In genomic region chr21:41137401-41137800, GRCh38 we compare ENCODE assay signal across 32 cellular contexts.
"Had no signal": no experiment of that assay in that cellular context is flagged by ENCODE, and none has a peak within 500 bp of the region (broad histone marks: within the 10 kb centered on the region; RNA-seq: fewer than 3 reads in every experiment).

No MANE protein-coding gene starts in this region.

- H3K36me3 Mint-ChIP-seq: mesothelial cell of epicardium; naive B cell; natural killer cell; stimulated activated naive B cell treated with anti-CD40 and anti-IgM and Interleukin-4, amounts not matched to agents 10 μg/mL and 1 μg/mL and 100 μg/mL, for 72 hours had no signal

- DNase-seq: heart right ventricle; islet precursor cell; kidney glomerular epithelial cell; left cardiac atrium; left ventricle myocardium superior; lower lobe of right lung; mammary epithelial cell; mesenchymal stem cell; naive B cell; natural killer cell; nephron progenitor cell; nucleus accumbens; right lobe of liver; stimulated activated CD4-positive, alpha-beta T cell treated with anti-CD3 and anti-CD28 coated beads, Interleukin-1b, Interleukin-23, amount 100 ng/mL, for 48 hours; stimulated activated CD4-positive, alpha-beta T cell treated with anti-CD3 and anti-CD28 coated beads, Interleukin-2, amount 100 ng/mL, for 48 hours; stimulated activated CD4-positive, alpha-beta T cell treated with anti-CD3 and anti-CD28 coated beads, Interleukin-4, amount 100 ng/mL, for 4 hours; stimulated activated CD8-positive, alpha-beta memory T cell treated with anti-CD3 and anti-CD28 coated beads, Interleukin-4, amount 100 ng/mL, for 48 hours; stimulated activated naive B cell treated with anti-CD40 and anti-IgM and Interleukin-4, amounts not matched to agents 10 μg/mL and 1 μg/mL and 100 μg/mL, for 72 hours; stimulated activated naive CD8-positive, alpha-beta T cell treated with anti-CD3 and anti-CD28 coated beads, Interleukin-15, Interleukin-2, amounts not matched to agents 100 U/mL and 50 U/mL, for 24 hours; stomach; testis; thyroid gland; transverse colon; upper lobe of left lung had no signal

- H3K27ac ChIP-seq: heart right ventricle, hepatocyte, lower lobe of right lung, parathyroid adenoma, right atrium auricular region, right lobe of liver, stomach, testis, thyroid gland, transverse colon, upper lobe of left lung, vagina had no signal

- H3K27ac Mint-ChIP-seq: mesothelial cell of epicardium; natural killer cell; nephron progenitor cell; progenitor cell of endocrine pancreas; stimulated activated naive B cell treated with anti-CD40 and anti-IgM and Interleukin-4, amounts not matched to agents 10 μg/mL and 1 μg/mL and 100 μg/mL, for 72 hours had no signal

- H3K4me1 Mint-ChIP-seq: naive B cell, natural killer cell, nephron progenitor cell had no signal

- H3K4me3 ChIP-seq: heart right ventricle, hepatocyte, lower lobe of right lung, right atrium auricular region, right lobe of liver, smooth muscle cell, stomach, testis, thyroid gland, transverse colon, upper lobe of left lung, vagina had no signal

- H3K36me3 ChIP-seq: heart right ventricle, lower lobe of right lung, right atrium auricular region, right lobe of liver, stomach, thyroid gland, transverse colon, upper lobe of left lung, vagina had no signal

- H3K9me3 Mint-ChIP-seq: mesothelial cell of epicardium; naive B cell; natural killer cell; nephron progenitor cell; stimulated activated naive B cell treated with anti-CD40 and anti-IgM and Interleukin-4, amounts not matched to agents 10 μg/mL and 1 μg/mL and 100 μg/mL, for 72 hours had no signal

- H3K4me1 ChIP-seq: parathyroid adenoma, right lobe of liver, transverse colon had no signal

- H3K9me3 ChIP-seq: heart right ventricle, lower lobe of right lung, right atrium auricular region, right lobe of liver, stomach, testis, thyroid gland, transverse colon, upper lobe of left lung, vagina had no signal

- ATAC-seq: heart right ventricle; left cardiac atrium; left lobe of liver; left ventricle myocardium superior; lower lobe of right lung; natural killer cell; right lobe of liver; stimulated activated naive CD8-positive, alpha-beta T cell treated with anti-CD3 and anti-CD28 coated beads, Interleukin-15, Interleukin-2, amounts not matched to agents 100 U/mL and 50 U/mL, for 24 hours had no signal

- H3K4me3 Mint-ChIP-seq: mesothelial cell of epicardium; naive B cell; natural killer cell; nephron progenitor cell; stimulated activated naive B cell treated with anti-CD40 and anti-IgM and Interleukin-4, amounts not matched to agents 10 μg/mL and 1 μg/mL and 100 μg/mL, for 72 hours had no signal
